21 cellular contexts compared by ENCODE assay signal in the genomic region with DNA sequence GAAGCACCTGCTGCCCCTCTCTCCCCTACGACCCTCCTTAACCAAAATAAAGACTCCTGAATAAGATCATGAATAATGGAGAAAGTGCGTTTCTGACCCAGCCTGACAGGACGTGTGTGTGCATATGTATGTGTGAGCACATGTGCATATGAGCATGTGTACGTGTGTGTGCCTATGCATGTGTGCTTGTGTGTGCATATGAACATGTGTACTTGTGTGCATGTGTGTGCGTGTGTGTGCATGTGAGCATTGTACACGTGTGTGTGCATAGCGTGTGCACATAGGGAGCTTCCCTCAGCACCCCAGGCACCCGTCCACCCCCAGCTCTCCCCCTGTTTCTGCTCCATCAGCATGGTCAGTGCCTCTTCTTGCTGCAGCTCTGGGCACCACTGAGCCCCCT. TPM values are rescaled to one million over a fixed set of nuclear protein-coding genes. Genes with fewer than 3 reads are reported as not detected.
"Had no signal": no experiment of that assay in that cellular context is flagged by ENCODE, and none has a peak within 500 bp of the region (broad histone marks: within the 10 kb centered on the region; RNA-seq: fewer than 3 reads in every experiment).

No MANE protein-coding gene starts in this region.

- H3K27ac ChIP-seq: Peyer's patch, SJSA1 had no signal

- H3K4me1 ChIP-seq: Peyer's patch, SJSA1 had no signal

- H3K27me3 ChIP-seq: MG63, Peyer's patch had no signal

- DNase-seq: activated CD4-positive, alpha-beta T cell treated with anti-CD3 and anti-CD28 coated beads for 4 hours; activated CD8-positive, alpha-beta memory T cell treated with anti-CD3 and anti-CD28 coated beads, Interleukin-2, amount 50 U/mL, for 4 hours; activated CD8-positive, alpha-beta T cell treated with anti-CD3 and anti-CD28 coated beads for 36 hours; activated gamma-delta T cell treated with Interleukin-2 at 50 U/mL for 16 hours; activated naive CD4-positive, alpha-beta T cell treated with anti-CD3 and anti-CD28 coated beads, Interleukin-2, amount 10 ng/mL, durations not matched to agents 7 days and 5 days; activated naive CD8-positive, alpha-beta T cell treated with anti-CD3 and anti-CD28 coated beads for 36 hours; activated T-cell treated with anti-CD3 and anti-CD28 coated beads, Interleukin-2, amount 50 U/mL, for 72 hours; MG63; MV-4-11; NCI-H1092 treated with DMSO at 0.1 percent for 48 hours; NCI-H1417 treated with DMSO at 0.1 percent for 48 hours; NCI-H1694 treated with DMSO at 0.1 percent for 48 hours; NCI-H2029 treated with DMSO at 0.1 percent for 48 hours; NCI-H345; NCI-H510A; NCI-H526 treated with DMSO at 0.1 percent for 48 hours; NK-92 treated with Interleukin-12 subunit alpha and Interleukin-12 subunit beta, amount 100 ng/mL, for 24 hours; Peyer's patch; SHP77; SW 1271 had no signal

- H3K36me3 ChIP-seq: MG63, Peyer's patch, SJSA1 had no signal

- H3K9me3 ChIP-seq: MG63, Peyer's patch, SJSA1 had no signal

- H3K4me3 ChIP-seq: MG63, Peyer's patch, SJSA1 had no signal

RNA-seq across cellular contexts. Expression of a gene that starts 10.7 kb away (rescaled TPM):
- total RNA-seq: activated CD8-positive, alpha-beta T cell treated with anti-CD3 and anti-CD28 coated beads for 36 hours; activated naive CD8-positive, alpha-beta T cell treated with anti-CD3 and anti-CD28 coated beads for 36 hours; activated T-cell treated with anti-CD3 and anti-CD28 coated beads, Interleukin-2, amount 50 U/mL, for 72 hours had no signal
